ENCODE assay signal across 8 cellular contexts in the genomic region with DNA sequence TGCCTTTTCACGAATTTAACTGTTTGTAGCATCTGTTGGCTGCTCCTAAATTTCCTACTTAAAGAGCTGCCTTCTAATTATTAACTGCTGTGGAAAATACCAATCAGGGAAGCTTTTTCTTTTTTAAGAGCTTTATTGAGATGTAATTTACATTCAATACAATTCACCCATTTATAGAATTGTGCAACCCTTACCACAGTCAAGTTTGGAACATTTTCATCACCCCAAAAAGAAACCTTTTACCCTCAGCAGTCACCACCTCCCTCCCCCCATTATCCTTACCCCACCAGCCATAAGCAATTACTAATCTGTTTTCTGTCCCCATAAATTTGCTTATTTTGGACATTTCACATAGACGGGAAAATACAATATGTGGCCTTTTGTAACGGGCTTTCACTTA. TPM values are rescaled to one million over a fixed set of nuclear protein-coding genes. Genes with fewer than 3 reads are reported as not detected.
DNase-seq lines count a peak whose midpoint lies in the region; ATAC-seq and TF ChIP-seq lines count a peak whose summit lies in the region.

No MANE protein-coding gene starts in this region.

- H3K9ac ChIP-seq in adipocyte (ENCODE audit: low read length): peak overlapping the region; percentile 99

- H3K4me1 ChIP-seq in adipocyte (ENCODE audit: control insufficient read depth, insufficient read depth, low read length): peaks cover 44% of the 10 kb centered on the region
- peaks cover 0 to 26% of the 10 kb centered on the region in 2 donors for H3K4me1 ChIP-seq in left lung

- H3K36me3 ChIP-seq in adipocyte (ENCODE audit: control insufficient read depth, insufficient read depth, low read length, severe bottlenecking) (peaks cover 9% of the 10 kb centered on the region), left lung (peaks cover 0 to 8% of the 10 kb centered on the region in 2 donors)

- intact Hi-C loops in left lung (cut with DNase I): no loop called here

- no peak for ATAC-seq in activated T-cell treated with anti-CD3 and anti-CD28 coated beads, Interleukin-2, amount 50 U/mL, for 72 hours (replicated peaks in 1 of 2)
- ATAC-seq in left lung: no peak
- no peak for ATAC-seq in GM18520 (IDR thresholded peaks at IDR 0.05; ENCODE audit: unreplicated experiment)

- H3K9me3 Mint-ChIP-seq in activated T-cell treated with anti-CD3 and anti-CD28 coated beads, Interleukin-2, amount 50 U/mL, for 72 hours: peaks cover 0 to 2% of the 10 kb centered on the region in 2 donors
- peaks cover 4% of the 10 kb centered on the region for H3K9me3 Mint-ChIP-seq in type B pancreatic cell

- no peak for DNase-seq in activated T-cell treated with anti-CD3 and anti-CD28 coated beads, Interleukin-2, amount 50 U/mL, for 72 hours
- DNase-seq in activated T-cell treated with anti-CD3 and anti-CD28 coated beads, Interleukin-2, amount 50 U/mL, for 48 hours: no peak
- peak; percentile 56 for DNase-seq in adipocyte (ENCODE audit: low read depth)
- DNase-seq in left lung: no peak
- DNase-seq in type B pancreatic cell (ENCODE audit: extremely low spot score, unreplicated experiment): no peak
- DNase-seq in COLO829 (ENCODE audit: low spot score): no peak
- no peak for DNase-seq in NCI-H1694 (lab: John Stamatoyannopoulos, UW)

- peak overlapping the region; percentile 100 for H3K4me3 ChIP-seq in adipocyte (ENCODE audit: low read length)
- peak overlapping the region; percentile 62 to 66 for H3K4me3 ChIP-seq in left lung

- peak overlapping the region; percentile 91 to 98 for H3K4me3 Mint-ChIP-seq in activated T-cell treated with anti-CD3 and anti-CD28 coated beads, Interleukin-2, amount 50 U/mL, for 72 hours
- H3K4me3 Mint-ChIP-seq in type B pancreatic cell: peak overlapping the region; percentile 98

- H3K4me1 Mint-ChIP-seq in activated T-cell treated with anti-CD3 and anti-CD28 coated beads, Interleukin-2, amount 50 U/mL, for 72 hours (ENCODE audit: low read depth): peaks cover 39% of the 10 kb centered on the region
- peaks cover 32% of the 10 kb centered on the region for H3K4me1 Mint-ChIP-seq in type B pancreatic cell (ENCODE audit: unreplicated experiment)

- H3K9me3 ChIP-seq in adipocyte (ENCODE audit: control insufficient read depth, low read length) (no peaks in the 10 kb centered on the region), left lung (no peaks in the 10 kb centered on the region)

- H3K36me3 Mint-ChIP-seq in activated T-cell treated with anti-CD3 and anti-CD28 coated beads, Interleukin-2, amount 50 U/mL, for 72 hours (ENCODE audit: insufficient read depth in 2 of 2): peaks cover 10 to 14% of the 10 kb centered on the region in 2 donors
- peaks cover 11% of the 10 kb centered on the region for H3K36me3 Mint-ChIP-seq in type B pancreatic cell

- no peaks in the 10 kb centered on the region for H3K27me3 ChIP-seq in adipocyte (replicated peaks; ENCODE audit: control insufficient read depth, insufficient read depth, low read length)
- no peaks in the 10 kb centered on the region for H3K27me3 ChIP-seq in left lung

- peak overlapping the region; percentile 98 for H3K27ac Mint-ChIP-seq in activated T-cell treated with anti-CD3 and anti-CD28 coated beads, Interleukin-2, amount 50 U/mL, for 72 hours
- peak overlapping the region; percentile 94 for H3K27ac Mint-ChIP-seq in type B pancreatic cell

- H3K27me3 Mint-ChIP-seq in activated T-cell treated with anti-CD3 and anti-CD28 coated beads, Interleukin-2, amount 50 U/mL, for 72 hours (ENCODE audit: low read depth): no peaks in the 10 kb centered on the region
- no peaks in the 10 kb centered on the region for H3K27me3 Mint-ChIP-seq in type B pancreatic cell

- peak overlapping the region; percentile 99 for H3K27ac ChIP-seq in left lung

- TF ChIP-seq CTCF in left lung (IDR thresholded peaks at IDR 0.05) (no peak), type B pancreatic cell (conservative IDR thresholded peaks at IDR 0.05) (no peak)

RNA-seq across cellular contexts. Expression of a gene that starts 1.4 kb away (rescaled TPM):
- total RNA-seq in activated T-cell treated with anti-CD3 and anti-CD28 coated beads, Interleukin-2, amount 50 U/mL, for 72 hours: 10 to 100 TPM; 36.1 to 45.4 TPM
- total RNA-seq in left lung: 10 to 100 TPM; 34.8 to 42.0 TPM
- 35.2 and 70.2 TPM in 2 replicates for total RNA-seq in type B pancreatic cell (ENCODE audit: low replicate concordance)
